ENCODE assay signal across 1 cellular context in the genomic region with DNA sequence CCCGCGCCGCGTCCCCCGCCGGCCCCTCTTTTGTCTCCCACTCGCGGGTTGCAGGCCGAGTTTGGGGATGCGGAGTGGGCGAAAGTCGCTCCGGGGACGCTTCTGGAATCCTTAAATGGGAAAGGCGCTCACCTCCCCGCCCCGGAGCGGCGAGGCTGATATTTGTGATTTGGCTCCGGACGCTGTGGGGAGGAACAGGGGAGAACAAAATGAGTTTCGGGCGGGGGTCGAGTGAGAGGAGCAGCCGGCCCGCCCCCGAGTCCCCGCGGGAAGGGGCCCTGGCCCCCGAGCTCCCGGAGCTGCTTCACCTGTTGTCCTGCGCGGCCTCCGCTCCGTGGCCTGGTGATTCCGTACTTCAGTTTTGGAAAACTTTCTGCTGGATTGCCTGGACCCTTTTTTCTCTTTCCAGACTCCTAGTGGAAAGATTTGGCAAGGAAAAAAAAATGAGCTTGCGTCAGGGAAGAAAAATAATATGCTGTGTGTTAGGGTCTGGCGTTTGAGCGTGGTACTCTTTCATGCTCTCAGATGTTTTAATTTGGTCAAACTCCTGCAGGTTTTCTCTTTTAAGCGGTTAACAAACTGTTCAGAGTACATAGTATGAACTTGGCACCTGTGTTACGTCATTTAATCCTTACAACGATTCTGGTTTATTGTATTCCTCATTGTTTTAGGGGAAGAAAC.
TF ChIP-seq lines count a peak whose summit lies in the region.

No MANE protein-coding gene starts in this region.

TF ChIP-seq in K562, 482 proteins besides CTCF, POLR2A, EP300 and RAD21 (continued from another document):
- TF ChIP-seq YY1 (IDR thresholded peaks at IDR 0.05; ENCODE audit: borderline replicate concordance in 1 of 3, control insufficient read depth in 1 of 3, extremely low read depth in 1 of 3, insufficient read depth in 3 of 3, insufficient read length in 1 of 3, insufficient replicate concordance in 2 of 3, low read depth in 1 of 3, low read length in 2 of 3) (peak in 1 of 3 experiments; percentile 6), TEAD4 (IDR thresholded peaks at IDR 0.05; ENCODE audit: low read length) (no peak), TEAD4 (CRISPR knock-in tag; IDR thresholded peaks at IDR 0.05; ENCODE audit: borderline replicate concordance) (no peak), RHOXF2B (CRISPR knock-in tag; conservative IDR thresholded peaks at IDR 0.05) (no peak), ATF1 (CRISPR knock-in tag; IDR thresholded peaks at IDR 0.05) (no peak), ATF1 (tag; IDR thresholded peaks at IDR 0.05) (0 out of 2 replicates have a peak, but pooled peaks have one; percentile 16), ZFP1 (CRISPR knock-in tag; IDR thresholded peaks at IDR 0.05) (no peak), NR1H2 (CRISPR knock-in tag; IDR thresholded peaks at IDR 0.05) (no peak), CEBPG (CRISPR knock-in tag; IDR thresholded peaks at IDR 0.05) (no peak), CEBPG (tag; conservative IDR thresholded peaks at IDR 0.05 in 1 of 2, IDR thresholded peaks at IDR 0.05 in 1 of 2) (0 out of 4 replicates have a peak, but pooled peaks of 1 of the 2 experiments have one; percentile 43), POLR2G (IDR thresholded peaks at IDR 0.05; ENCODE audit: low read depth, low read length) (peak; percentile 2; the same call in 1 of the 2 replicates), PTBP1 (IDR thresholded peaks at IDR 0.05; ENCODE audit: low read depth, low read length) (no peak), EGR1 (conservative IDR thresholded peaks at IDR 0.05) (0 out of 2 replicates have a peak, but pooled peaks have one; percentile 16), CBX3 (IDR thresholded peaks at IDR 0.05; ENCODE audit: borderline replicate concordance in 1 of 2, low read length in 2 of 2) (no peak), COPS2 (conservative IDR thresholded peaks at IDR 0.05) (no peak)
- TF ChIP-seq, protein P1, sequence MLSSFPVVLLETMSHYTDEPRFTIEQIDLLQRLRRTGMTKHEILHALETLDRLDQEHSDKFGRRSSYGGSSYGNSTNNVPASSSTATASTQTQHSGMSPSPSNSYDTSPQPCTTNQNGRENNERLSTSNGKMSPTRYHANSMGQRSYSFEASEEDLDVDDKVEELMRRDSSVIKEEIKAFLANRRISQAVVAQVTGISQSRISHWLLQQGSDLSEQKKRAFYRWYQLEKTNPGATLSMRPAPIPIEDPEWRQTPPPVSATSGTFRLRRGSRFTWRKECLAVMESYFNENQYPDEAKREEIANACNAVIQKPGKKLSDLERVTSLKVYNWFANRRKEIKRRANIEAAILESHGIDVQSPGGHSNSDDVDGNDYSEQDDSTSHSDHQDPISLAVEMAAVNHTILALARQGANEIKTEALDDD (IDR thresholded peaks at IDR 0.05) = 0 out of 2 replicates have a peak, but pooled peaks have one; percentile 32
- TF ChIP-seq, protein P2, sequence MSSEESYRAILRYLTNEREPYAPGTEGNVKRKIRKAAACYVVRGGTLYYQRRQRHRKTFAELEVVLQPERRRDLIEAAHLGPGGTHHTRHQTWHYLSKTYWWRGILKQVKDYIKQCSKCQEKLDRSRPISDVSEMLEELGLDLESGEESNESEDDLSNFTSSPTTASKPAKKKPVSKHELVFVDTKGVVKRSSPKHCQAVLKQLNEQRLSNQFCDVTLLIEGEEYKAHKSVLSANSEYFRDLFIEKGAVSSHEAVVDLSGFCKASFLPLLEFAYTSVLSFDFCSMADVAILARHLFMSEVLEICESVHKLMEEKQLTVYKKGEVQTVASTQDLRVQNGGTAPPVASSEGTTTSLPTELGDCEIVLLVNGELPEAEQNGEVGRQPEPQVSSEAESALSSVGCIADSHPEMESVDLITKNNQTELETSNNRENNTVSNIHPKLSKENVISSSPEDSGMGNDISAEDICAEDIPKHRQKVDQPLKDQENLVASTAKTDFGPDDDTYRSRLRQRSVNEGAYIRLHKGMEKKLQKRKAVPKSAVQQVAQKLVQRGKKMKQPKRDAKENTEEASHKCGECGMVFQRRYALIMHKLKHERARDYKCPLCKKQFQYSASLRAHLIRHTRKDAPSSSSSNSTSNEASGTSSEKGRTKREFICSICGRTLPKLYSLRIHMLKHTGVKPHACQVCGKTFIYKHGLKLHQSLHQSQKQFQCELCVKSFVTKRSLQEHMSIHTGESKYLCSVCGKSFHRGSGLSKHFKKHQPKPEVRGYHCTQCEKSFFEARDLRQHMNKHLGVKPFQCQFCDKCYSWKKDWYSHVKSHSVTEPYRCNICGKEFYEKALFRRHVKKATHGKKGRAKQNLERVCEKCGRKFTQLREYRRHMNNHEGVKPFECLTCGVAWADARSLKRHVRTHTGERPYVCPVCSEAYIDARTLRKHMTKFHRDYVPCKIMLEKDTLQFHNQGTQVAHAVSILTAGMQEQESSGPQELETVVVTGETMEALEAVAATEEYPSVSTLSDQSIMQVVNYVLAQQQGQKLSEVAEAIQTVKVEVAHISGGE (CRISPR knock-in tag; IDR thresholded peaks at IDR 0.05) = no peak
TF ChIP-seq in K562: peak in this region for 10.
